In the genomic region with DNA sequence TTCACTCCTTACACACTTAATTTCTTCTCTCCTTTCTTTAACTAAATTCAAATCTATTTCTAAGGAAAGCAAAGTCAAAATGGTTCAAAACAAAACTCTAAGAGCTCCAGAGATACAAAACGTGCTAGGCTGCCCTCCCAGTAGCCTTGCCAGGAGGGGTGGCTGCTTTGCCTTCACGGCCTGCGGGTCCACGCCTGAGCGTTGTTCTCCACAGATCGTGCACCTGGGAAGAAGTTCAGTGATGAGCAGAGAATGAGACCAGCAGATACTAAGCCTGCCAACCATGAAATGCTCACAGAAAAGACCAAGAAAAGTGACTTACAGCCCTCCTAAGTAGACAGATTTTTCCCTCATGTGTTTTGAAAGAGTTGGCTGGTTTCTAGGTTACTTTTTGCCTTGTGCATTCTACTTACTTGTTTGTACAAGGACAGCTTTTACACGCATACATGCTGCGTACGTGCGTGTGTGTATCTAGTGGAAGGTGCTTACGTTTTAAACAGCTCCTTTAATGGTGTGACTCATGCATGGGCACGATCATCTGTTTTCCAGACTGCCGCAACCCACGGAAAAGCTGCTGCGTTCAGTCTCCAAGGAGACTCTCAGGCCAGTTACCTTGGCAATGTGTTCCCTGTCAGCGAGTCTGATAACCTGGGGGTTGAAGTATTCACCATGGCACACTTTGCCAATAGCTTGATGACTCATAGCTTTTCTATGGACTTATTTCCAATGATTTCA, we compare ENCODE assay signal across 12 cellular contexts. TPM values are rescaled to one million over a fixed set of nuclear protein-coding genes. Genes with fewer than 3 reads are reported as not detected.
DNase-seq lines count a peak whose midpoint lies in the region; ATAC-seq and TF ChIP-seq lines count a peak whose summit lies in the region.
"Had no signal": no experiment of that assay in that cellular context is flagged by ENCODE, and none has a peak within 500 bp of the region (broad histone marks: within the 10 kb centered on the region; RNA-seq: fewer than 3 reads in every experiment).

No MANE protein-coding gene starts in this region.

- DNase-seq in NCI-H2029 (lab: John Stamatoyannopoulos, UW), result peak; percentile 46
- no peak for DNase-seq in NCI-H2029 treated with DMSO at 0.1 percent for 48 hours (lab: John Stamatoyannopoulos, UW)
- peak; percentile 61 for DNase-seq in cerebellum (ENCODE audit: low spot score)
- DNase-seq in kidney tubule cell (ENCODE audit: low spot score), result peak; percentile 81
- no peak for DNase-seq in upper lobe of right lung
- DNase-seq: activated CD4-positive, alpha-beta memory T cell treated with anti-CD3 and anti-CD28 coated beads for 36 hours had no signal

- no peaks in the 10 kb centered on the region for H3K4me1 ChIP-seq in upper lobe of right lung

- H3K4me3 ChIP-seq in upper lobe of right lung, result no peak overlapping the region

- H3K27me3 ChIP-seq in upper lobe of right lung, result no peaks in the 10 kb centered on the region

- intact Hi-C loops in upper lobe of right lung (cut with DNase I), result no loop called here

- ATAC-seq in upper lobe of right lung, result peak; percentile 90
- ATAC-seq in GM19328 (IDR thresholded peaks at IDR 0.05; ENCODE audit: unreplicated experiment), result no peak
- no peak for ATAC-seq in HG03280 (IDR thresholded peaks at IDR 0.05; ENCODE audit: unreplicated experiment)
- no peak for ATAC-seq in HG03565 (IDR thresholded peaks at IDR 0.05; ENCODE audit: unreplicated experiment)
- ATAC-seq: Panc1 had no signal

- H3K36me3 ChIP-seq in upper lobe of right lung, result no peaks in the 10 kb centered on the region

- peak overlapping the region; percentile 51 for H3K27ac ChIP-seq in upper lobe of right lung

- no peak for TF ChIP-seq CTCF in upper lobe of right lung (IDR thresholded peaks at IDR 0.05)

- no peaks in the 10 kb centered on the region for H3K9me3 ChIP-seq in upper lobe of right lung

RNA-seq across cellular contexts. Expression of gene PBOV1, which starts 32.4 kb away (rescaled TPM):
- total RNA-seq in cerebellum, result not detected
- total RNA-seq in upper lobe of right lung, result not detected
- total RNA-seq: A673; activated CD4-positive, alpha-beta memory T cell treated with anti-CD3 and anti-CD28 coated beads for 36 hours; chondrocyte had no signal

Comparison
In these comparisons a context has a peak if more than half of its experiments do, and no peak if none do; other contexts are left out.
1. DNase-seq: peak in NCI-H2029 (single experiment), cerebellum (single experiment) and kidney tubule cell (single experiment); none in NCI-H2029 treated with DMSO at 0.1 percent for 48 hours (single experiment) and upper lobe of right lung (single experiment).